25 cellular contexts compared by ENCODE assay signal in genomic region chr1:75342799-75343198, GRCh38.
A peak's percentile ranks its signal among the peaks of the same experiment; 100 is the strongest.
DNase-seq lines count a peak whose midpoint lies in the region; ATAC-seq and TF ChIP-seq lines count a peak whose summit lies in the region.
"Had no signal": no experiment of that assay in that cellular context is flagged by ENCODE, and none has a peak within 500 bp of the region (broad histone marks: within the 10 kb centered on the region; RNA-seq: fewer than 3 reads in every experiment).

No MANE protein-coding gene starts in this region.

- no peak for TF ChIP-seq EP300 in stomach (IDR thresholded peaks at IDR 0.05)

- H3K27me3 ChIP-seq in H7 (ENCODE audit: control insufficient read depth, insufficient read depth, low read length) (no peaks in the 10 kb centered on the region), iPS-20b (ENCODE audit: insufficient read depth, low read length) (no peaks in the 10 kb centered on the region), stomach (peaks cover 0 to 12% (median 0%) of the 10 kb centered on the region in 3 donors), right cardiac atrium (ENCODE audit: control insufficient read depth, insufficient read depth) (no peaks in the 10 kb centered on the region)
- H3K27me3 ChIP-seq: BLaER1 treated with 17β-estradiol and CSF1 and Interleukin-3, amounts not matched to agents 10 nM and 100 nM had no signal

- no peak for TF ChIP-seq POLR2A in stomach (IDR thresholded peaks at IDR 0.05)

- no peak for ATAC-seq in right cardiac atrium
- ATAC-seq in HG03280 (IDR thresholded peaks at IDR 0.05; ENCODE audit: unreplicated experiment) = no peak
- ATAC-seq: activated CD4-positive, CD25-positive, alpha-beta regulatory T cell treated with anti-CD3 and anti-CD28 coated beads, Interleukin-2, amount 50 U/mL, for 24 hours; activated CD8-positive, alpha-beta T cell treated with anti-CD3 and anti-CD28 coated beads for 36 hours; activated T-helper 17 cell treated with anti-CD3 and anti-CD28 coated beads, Interleukin-2, amount 50 U/mL, for 72 hours; naive thymus-derived CD8-positive, alpha-beta T cell had no signal

- H3K36me3 ChIP-seq in H7 (replicated peaks; ENCODE audit: control insufficient read depth, insufficient read depth, low read length) = no peaks in the 10 kb centered on the region
- H3K36me3 ChIP-seq in iPS-20b (ENCODE audit: insufficient read depth, low read depth, low read length) = no peaks in the 10 kb centered on the region
- H3K36me3 ChIP-seq in stomach = no peaks in the 10 kb centered on the region
- H3K36me3 ChIP-seq: BLaER1 treated with 17β-estradiol and CSF1 and Interleukin-3, amounts not matched to agents 10 nM and 100 nM; left ventricle myocardium inferior had no signal

- H3K27ac ChIP-seq in iPS-20b (ENCODE audit: low read length) (no peak overlapping the region), stomach (no peak overlapping the region), right cardiac atrium (ENCODE audit: low read length) (no peak overlapping the region)
- H3K27ac ChIP-seq: BLaER1 treated with 17β-estradiol and CSF1 and Interleukin-3, amounts not matched to agents 10 nM and 100 nM; HL-60; left ventricle myocardium inferior; RWPE1; SK-N-MC had no signal

- H3K9me3 ChIP-seq in iPS-20b (ENCODE audit: insufficient read depth, low read depth, low read length) (no peaks in the 10 kb centered on the region), stomach (no peaks in the 10 kb centered on the region), right cardiac atrium (ENCODE audit: control insufficient read depth, low read length) (no peaks in the 10 kb centered on the region)
- H3K9me3 ChIP-seq: BLaER1 treated with 17β-estradiol and CSF1 and Interleukin-3, amounts not matched to agents 10 nM and 100 nM had no signal

- H3K9ac ChIP-seq in iPS-20b (ENCODE audit: low read depth, low read length) = no peak overlapping the region
- H3K9ac ChIP-seq: BLaER1 treated with 17β-estradiol and CSF1 and Interleukin-3, amounts not matched to agents 10 nM and 100 nM had no signal

- DNase-seq in H7 (peak; percentile 4), NCI-H146 treated with DMSO at 0.1 percent for 48 hours (lab: John Stamatoyannopoulos, UW; ENCODE audit: unreplicated experiment) (peak; percentile 89), NCI-H69 (lab: John Stamatoyannopoulos, UW) (peak; percentile 79), stomach (no peak), right cardiac atrium (no peak), putamen (ENCODE audit: low spot score) (no peak)
- DNase-seq: activated CD8-positive, alpha-beta T cell treated with anti-CD3 and anti-CD28 coated beads for 36 hours; activated naive CD4-positive, alpha-beta T cell treated with anti-CD3 and anti-CD28 coated beads, Interleukin-2, amount 50 U/mL, for 16 hours; amniotic stem cell; left ventricle myocardium inferior; MV-4-11; naive thymus-derived CD8-positive, alpha-beta T cell; NCI-H2107; NCI-H526 treated with DMSO at 0.1 percent for 48 hours; stimulated activated CD4-positive, alpha-beta T cell treated with anti-CD3 and anti-CD28 coated beads, Interleukin-2, amount 100 ng/mL, for 24 hours; trophoblast cell had no signal

- H3K4me3 ChIP-seq in H7 (ENCODE audit: insufficient read depth, low read depth, low read length) = no peak overlapping the region
- peak overlapping the region; percentile 36; the same call in 1 of the 2 replicates for H3K4me3 ChIP-seq in iPS-20b (ENCODE audit: low read length)
- H3K4me3 ChIP-seq in stomach = no peak overlapping the region
- H3K4me3 ChIP-seq in right cardiac atrium (ENCODE audit: low read length) = no peak overlapping the region
- H3K4me3 ChIP-seq: BLaER1 treated with 17β-estradiol and CSF1 and Interleukin-3, amounts not matched to agents 10 nM and 100 nM; left ventricle myocardium inferior; SK-N-MC; smooth muscle cell had no signal

- no peak for TF ChIP-seq CTCF in stomach (IDR thresholded peaks at IDR 0.05)

- H3K4me1 ChIP-seq in iPS-20b (ENCODE audit: insufficient read depth, low read length) (peaks cover 13% of the 10 kb centered on the region; the same call in 1 of the 2 replicates), stomach (peaks cover 0 to 13% (median 0%) of the 10 kb centered on the region in 4 donors), right cardiac atrium (ENCODE audit: control insufficient read depth, insufficient read depth, low read length) (no peaks in the 10 kb centered on the region)
- H3K4me1 ChIP-seq: left ventricle myocardium inferior had no signal

- intact Hi-C loops in stomach (cut with DNase I; ENCODE audit: low total_unique reads) = no loop called here
- intact Hi-C loops in right cardiac atrium (cut with DNase I) = no loop called here

- 74 to 81% (median 77%) methylated on average over 3 of the region's 3 CpGs for WGBS in stomach, 5 donors
- WGBS in right cardiac atrium = 78% methylated on average over 3 of the region's 3 CpGs

Comparison
In these comparisons a context has a peak if more than half of its experiments do, and no peak if none do; other contexts are left out.
1. DNase-seq: peak in H7 (single experiment), NCI-H146 treated with DMSO at 0.1 percent for 48 hours (single experiment) and NCI-H69 (single experiment); none in stomach (single experiment), right cardiac atrium (0 of 3) and putamen (single experiment).